In genomic region chr12:62291888-62292760, GRCh38 we compare ENCODE assay signal across 9 cellular contexts. TPM values are rescaled to one million over a fixed set of nuclear protein-coding genes. Genes with fewer than 3 reads are reported as not detected.
DNase-seq lines count a peak whose midpoint lies in the region; ATAC-seq and TF ChIP-seq lines count a peak whose summit lies in the region.
"Had no signal": no experiment of that assay in that cellular context is flagged by ENCODE, and none has a peak within 500 bp of the region (broad histone marks: within the 10 kb centered on the region; RNA-seq: fewer than 3 reads in every experiment).

No MANE protein-coding gene starts in this region.

- peaks cover 60% of the 10 kb centered on the region for H3K4me1 Mint-ChIP-seq in activated CD8-positive, alpha-beta memory T cell treated with anti-CD3 and anti-CD28 coated beads, Interleukin-2, amount 10 ng/mL, durations not matched to agents 7 days and 5 days

- CTCF ChIA-PET in activated CD8-positive, alpha-beta memory T cell treated with anti-CD3 and anti-CD28 coated beads, Interleukin-2, amount 10 ng/mL, durations not matched to agents 7 days and 5 days (lab: Charles Lee) = interaction anchor here (0.9 kb wide), 1 partner anchor 25 kb away, joined by 4 read pairs; no protein-coding TSS in a partner anchor

- peaks cover 13% of the 10 kb centered on the region for H3K9me3 Mint-ChIP-seq in activated CD8-positive, alpha-beta memory T cell treated with anti-CD3 and anti-CD28 coated beads, Interleukin-2, amount 10 ng/mL, durations not matched to agents 7 days and 5 days (ENCODE audit: low read depth)

- no peaks in the 10 kb centered on the region for H3K27me3 Mint-ChIP-seq in activated CD8-positive, alpha-beta memory T cell treated with anti-CD3 and anti-CD28 coated beads, Interleukin-2, amount 10 ng/mL, durations not matched to agents 7 days and 5 days
- H3K27me3 Mint-ChIP-seq: central memory CD8-positive, alpha-beta T cell had no signal

- H3K36me3 Mint-ChIP-seq in activated CD8-positive, alpha-beta memory T cell treated with anti-CD3 and anti-CD28 coated beads, Interleukin-2, amount 10 ng/mL, durations not matched to agents 7 days and 5 days = peaks cover 75% of the 10 kb centered on the region

- peak overlapping the region; percentile 16 for H3K27ac Mint-ChIP-seq in activated CD8-positive, alpha-beta memory T cell treated with anti-CD3 and anti-CD28 coated beads, Interleukin-2, amount 10 ng/mL, durations not matched to agents 7 days and 5 days

- no peak for TF ChIP-seq CTCF in omental fat pad (IDR thresholded peaks at IDR 0.05)

- DNase-seq in activated CD8-positive, alpha-beta memory T cell treated with anti-CD3 and anti-CD28 coated beads, Interleukin-2, amount 10 ng/mL, durations not matched to agents 7 days and 5 days = no peak
- no peak for DNase-seq in activated CD8-positive, alpha-beta memory T cell treated with anti-CD3 and anti-CD28 coated beads, Interleukin-2, amount 50 U/mL, for 48 hours
- DNase-seq in LHCN-M2 (ENCODE audit: low read depth) (peak; percentile 44), astrocyte of the hippocampus (ENCODE audit: low read depth, low spot score) (peak; percentile 55), omental fat pad (ENCODE audit: low spot score) (no peak), retina (no peak)
- peak; percentile 21 for DNase-seq in stimulated activated CD4-positive, alpha-beta T cell treated with anti-CD3 and anti-CD28 coated beads, Interleukin-4, amount 100 ng/mL, for 24 hours

- H3K4me3 Mint-ChIP-seq in activated CD8-positive, alpha-beta memory T cell treated with anti-CD3 and anti-CD28 coated beads, Interleukin-2, amount 10 ng/mL, durations not matched to agents 7 days and 5 days = no peak overlapping the region

- ATAC-seq in activated CD8-positive, alpha-beta memory T cell treated with anti-CD3 and anti-CD28 coated beads, Interleukin-2, amount 10 ng/mL, durations not matched to agents 7 days and 5 days = peak; percentile 67
- no peak for ATAC-seq in omental fat pad (ENCODE audit: low FRiP score)
- ATAC-seq in GM18517 (IDR thresholded peaks at IDR 0.05; ENCODE audit: unreplicated experiment) = no peak

RNA-seq across cellular contexts. Expression of gene USP15, which starts 31.9 kb away (rescaled TPM):
- total RNA-seq in activated CD8-positive, alpha-beta memory T cell treated with anti-CD3 and anti-CD28 coated beads, Interleukin-2, amount 10 ng/mL, durations not matched to agents 7 days and 5 days = 100 to 1,000 TPM; 126 to 161 TPM
- total RNA-seq in LHCN-M2 (2014; rRNA removed) = 37.7 and 41.3 TPM in 2 replicates
- 15.0 TPM for polyA plus RNA-seq in LHCN-M2 (2012)
- 100 to 1,000 TPM in 2 of 4 donors, 10 to 100 TPM in 2; 80.4 to 159 (median 111) TPM for total RNA-seq in omental fat pad

Comparison
In these comparisons a context has a peak if more than half of its experiments do, and no peak if none do; other contexts are left out.
1. DNase-seq: peak in LHCN-M2 (single experiment), astrocyte of the hippocampus (single experiment) and stimulated activated CD4-positive, alpha-beta T cell treated with anti-CD3 and anti-CD28 coated beads, Interleukin-4, amount 100 ng/mL, for 24 hours (single experiment); none in activated CD8-positive, alpha-beta memory T cell treated with anti-CD3 and anti-CD28 coated beads, Interleukin-2, amount 10 ng/mL, durations not matched to agents 7 days and 5 days (single experiment), activated CD8-positive, alpha-beta memory T cell treated with anti-CD3 and anti-CD28 coated beads, Interleukin-2, amount 50 U/mL, for 48 hours (single experiment), omental fat pad (single experiment) and retina (single experiment).